Comparison of ENCODE assay signal across 14 cellular contexts in genomic region chr16:69851491-69852240, GRCh38.
DNase-seq lines count a peak whose midpoint lies in the region; ATAC-seq and TF ChIP-seq lines count a peak whose summit lies in the region.
"Had no signal": no experiment of that assay in that cellular context is flagged by ENCODE, and none has a peak within 500 bp of the region (broad histone marks: within the 10 kb centered on the region; RNA-seq: fewer than 3 reads in every experiment).

No MANE protein-coding gene starts in this region.

- no peak overlapping the region for H3K4ac ChIP-seq in IMR-90 (ENCODE audit: low read depth, low read length)

- peak; percentile 61 for DNase-seq in IMR-90
- peak; percentile 14 for DNase-seq in iris pigment epithelial cell (ENCODE audit: low read depth)
- DNase-seq in vagina (ENCODE audit: extremely low spot score in 2 of 2): no peak
- no peak for DNase-seq in midbrain (lab: John Stamatoyannopoulos, UW)
- DNase-seq in mesothelial cell of epicardium (ENCODE audit: low spot score in 2 of 2, unreplicated experiment in 2 of 2): no peak
- no peak for DNase-seq in CD8-positive, alpha-beta memory T cell
- DNase-seq: ACHN, EL, HCEC 1CT, NCI-H1436 treated with DMSO at 0.1 percent for 48 hours, NCI-H345, NCI-H69 had no signal

- no peak overlapping the region for H3K18ac ChIP-seq in IMR-90 (ENCODE audit: low read depth, low read length)

- H2BK15ac ChIP-seq in IMR-90 (ENCODE audit: low read depth, low read length): no peak overlapping the region

- no peak overlapping the region for H2BK20ac ChIP-seq in IMR-90 (ENCODE audit: low read depth, low read length)

- CTCF ChIA-PET in IMR-90 (lab: Yijun Ruan, JAX): no interaction called here
- CTCF ChIA-PET in CD8-positive, alpha-beta memory T cell (lab: Charles Lee): no interaction called here

- no peaks in the 10 kb centered on the region for H3K9me3 ChIP-seq in IMR-90 (ENCODE audit: control insufficient read depth, insufficient read depth, low read length)
- no peaks in the 10 kb centered on the region for H3K9me3 ChIP-seq in vagina
- H3K9me3 ChIP-seq in CD8-positive, alpha-beta memory T cell (ENCODE audit: low read length): no peaks in the 10 kb centered on the region

- H3K36me3 ChIP-seq in IMR-90 (ENCODE audit: control insufficient read depth, insufficient read depth, low read length) (no peaks in the 10 kb centered on the region), vagina (no peaks in the 10 kb centered on the region)
- H3K36me3 ChIP-seq in CD8-positive, alpha-beta memory T cell (ENCODE audit: insufficient read depth, low read length): no peaks in the 10 kb centered on the region

- TF ChIP-seq RAD21 in IMR-90 (IDR thresholded peaks at IDR 0.05; ENCODE audit: low read length): no peak

- no peaks in the 10 kb centered on the region; the same call in 1 of the 2 replicates for H4K20me1 ChIP-seq in IMR-90 (ENCODE audit: insufficient read depth, low read length)

- in situ Hi-C loops in IMR-90 (cut with MboI; ENCODE audit: low sequenced_read_pairs): no loop called here

- H3K27me3 ChIP-seq in IMR-90 (ENCODE audit: control insufficient read depth, insufficient read depth, low read length) (no peaks in the 10 kb centered on the region), vagina (no peaks in the 10 kb centered on the region)
- no peaks in the 10 kb centered on the region for H3K27me3 ChIP-seq in CD8-positive, alpha-beta memory T cell (ENCODE audit: insufficient read depth, low read length, poor library complexity, severe bottlenecking)

- TF ChIP-seq CTCF in IMR-90 (conservative IDR thresholded peaks at IDR 0.05; ENCODE audit: low read depth, low read length) (no peak), vagina (IDR thresholded peaks at IDR 0.05) (no peak), mesothelial cell of epicardium (IDR thresholded peaks at IDR 0.05; ENCODE audit: unreplicated experiment) (no peak)

- H4K5ac ChIP-seq in IMR-90 (ENCODE audit: low read depth, low read length): no peak overlapping the region

- no peak overlapping the region for H3K4me3 Mint-ChIP-seq in mesothelial cell of epicardium
- H3K4me3 Mint-ChIP-seq in CD8-positive, alpha-beta memory T cell: no peak overlapping the region

- H3K9me1 ChIP-seq in IMR-90 (ENCODE audit: insufficient read depth, low read length): peaks cover 15% of the 10 kb centered on the region

- POLR2A ChIA-PET in IMR-90 (lab: Charles Lee; ENCODE audit: unreplicated experiment): no interaction called here
- POLR2A ChIA-PET in CD8-positive, alpha-beta memory T cell (lab: Charles Lee): interaction anchor here (0.7 kb wide), 1 partner anchor 125 kb away, joined by 3 read pairs; the partner anchor contains the start of gene NQO1

- H3K23ac ChIP-seq in IMR-90 (ENCODE audit: low read depth, low read length): peak overlapping the region; percentile 17; the same call in 1 of the 2 replicates

- H3K27me3 Mint-ChIP-seq in mesothelial cell of epicardium (ENCODE audit: low read depth): no peaks in the 10 kb centered on the region
- no peaks in the 10 kb centered on the region for H3K27me3 Mint-ChIP-seq in CD8-positive, alpha-beta memory T cell

- TF ChIP-seq POLR2A in IMR-90 (IDR thresholded peaks at IDR 0.05; ENCODE audit: low read depth, low read length) (no peak), vagina (IDR thresholded peaks at IDR 0.05) (no peak)

- no peak overlapping the region for H3K9ac ChIP-seq in IMR-90 (ENCODE audit: low read depth, low read length)

- intact Hi-C loops in IMR-90 (cut with micrococcal nuclease) (no loop called here), vagina (cut with DNase I) (no loop called here)

- H3K14ac ChIP-seq in IMR-90 (replicated peaks; ENCODE audit: low read depth, low read length): no peak overlapping the region

- H3K79me1 ChIP-seq in IMR-90 (ENCODE audit: low read depth in 1 of 2, low read length in 2 of 2): peaks cover 3 to 33% of the 10 kb centered on the region in 2 experiments; a peak in 2 of 4 replicates

- H4K91ac ChIP-seq in IMR-90 (ENCODE audit: insufficient read depth, low read depth, low read length): no peak overlapping the region

- no TSS peak for BruUV-seq in IMR-90 (replicated peaks; lab: Mats Ljungman, UMichigan)

- peak overlapping the region; percentile 45; the same call in 1 of the 2 replicates for H3K4me2 ChIP-seq in IMR-90 (ENCODE audit: low read depth, low read length)

- no peaks in the 10 kb centered on the region for H3K9me3 Mint-ChIP-seq in mesothelial cell of epicardium
- no peaks in the 10 kb centered on the region for H3K9me3 Mint-ChIP-seq in CD8-positive, alpha-beta memory T cell

- H3K56ac ChIP-seq in IMR-90 (ENCODE audit: extremely low read depth, insufficient read depth, low read length): no peak overlapping the region

- H2BK5ac ChIP-seq in IMR-90 (ENCODE audit: low read depth, low read length, poor library complexity, severe bottlenecking): peak overlapping the region; percentile 43

- dilution Hi-C loops in IMR-90 (cut with HindIII; ENCODE audit: low sequenced_read_pairs, unreplicated experiment): no loop called here

- ATAC-seq in IMR-90 (ENCODE audit: low read depth): no peak

- no peak overlapping the region for H3K27ac Mint-ChIP-seq in mesothelial cell of epicardium
- H3K27ac Mint-ChIP-seq in CD8-positive, alpha-beta memory T cell: peak overlapping the region in 1 of 8 donors; percentile 18

- H3K4me1 ChIP-seq in IMR-90 (ENCODE audit: control insufficient read depth, insufficient read depth, low read length) (peaks cover 7% of the 10 kb centered on the region), vagina (peaks cover 24% of the 10 kb centered on the region)
- no peaks in the 10 kb centered on the region for H3K4me1 ChIP-seq in CD8-positive, alpha-beta memory T cell (ENCODE audit: insufficient read depth, low read length)

- H3K4me3 ChIP-seq in IMR-90 (ENCODE audit: insufficient read depth, low read depth, low read length) (no peak overlapping the region), vagina (no peak overlapping the region)
- no peak overlapping the region for H3K4me3 ChIP-seq in CD8-positive, alpha-beta memory T cell (ENCODE audit: low read length)

- H2BK120ac ChIP-seq in IMR-90 (ENCODE audit: low read depth, low read length): no peak overlapping the region

- 86% methylated on average over 1 of the region's 13 CpGs; no CpG with 5 or more reads in 1 of the 2 experiments for WGBS in IMR-90 (ENCODE audit: extremely low coverage in 2 of 2, insufficient read length in 1 of 2), 2 experiments

- no peak overlapping the region for H2AFZ ChIP-seq in IMR-90 (replicated peaks; ENCODE audit: low read length, poor library complexity)

- H3K4me1 Mint-ChIP-seq in mesothelial cell of epicardium: peaks cover 14% of the 10 kb centered on the region
- peaks cover 7 to 25% (median 10%) of the 10 kb centered on the region in 3 donors for H3K4me1 Mint-ChIP-seq in CD8-positive, alpha-beta memory T cell

- H3K27ac ChIP-seq in IMR-90 (ENCODE audit: insufficient read depth, low read length) (no peak overlapping the region), cingulate gyrus (ENCODE audit: low read depth, low read length) (peak overlapping the region; percentile 79), vagina (peak overlapping the region; percentile 39)
- no peak overlapping the region for H3K27ac ChIP-seq in CD8-positive, alpha-beta memory T cell (ENCODE audit: low read depth, low read length)
- H3K27ac ChIP-seq: RWPE1 had no signal

- peaks cover 5% of the 10 kb centered on the region for H3K36me3 Mint-ChIP-seq in mesothelial cell of epicardium
- H3K36me3 Mint-ChIP-seq in CD8-positive, alpha-beta memory T cell: peaks cover 9 to 58% (median 24%) of the 10 kb centered on the region in 3 donors

- no peak overlapping the region for H2AK9ac ChIP-seq in IMR-90 (replicated peaks; ENCODE audit: low read depth, low read length, poor library complexity)

- no peak overlapping the region for H4K8ac ChIP-seq in IMR-90 (ENCODE audit: low read depth in 2 of 2, low read length in 2 of 2)

- no peak overlapping the region for H2AK5ac ChIP-seq in IMR-90 (ENCODE audit: low read depth, low read length)

TF ChIP-seq in IMR-90, 13 proteins besides CTCF, POLR2A, EP300 and RAD21:
- TF ChIP-seq FOS (IDR thresholded peaks at IDR 0.05; ENCODE audit: low read depth, low read length): no peak
- no peak for TF ChIP-seq RFX5 (IDR thresholded peaks at IDR 0.05; ENCODE audit: low read depth, low read length)
- TF ChIP-seq, protein P1, sequence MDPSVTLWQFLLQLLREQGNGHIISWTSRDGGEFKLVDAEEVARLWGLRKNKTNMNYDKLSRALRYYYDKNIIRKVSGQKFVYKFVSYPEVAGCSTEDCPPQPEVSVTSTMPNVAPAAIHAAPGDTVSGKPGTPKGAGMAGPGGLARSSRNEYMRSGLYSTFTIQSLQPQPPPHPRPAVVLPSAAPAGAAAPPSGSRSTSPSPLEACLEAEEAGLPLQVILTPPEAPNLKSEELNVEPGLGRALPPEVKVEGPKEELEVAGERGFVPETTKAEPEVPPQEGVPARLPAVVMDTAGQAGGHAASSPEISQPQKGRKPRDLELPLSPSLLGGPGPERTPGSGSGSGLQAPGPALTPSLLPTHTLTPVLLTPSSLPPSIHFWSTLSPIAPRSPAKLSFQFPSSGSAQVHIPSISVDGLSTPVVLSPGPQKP (IDR thresholded peaks at IDR 0.05; ENCODE audit: borderline replicate concordance, low read depth, low read length): no peak
- no peak for TF ChIP-seq MXI1 (IDR thresholded peaks at IDR 0.05; ENCODE audit: borderline replicate concordance, low read depth, low read length)
- no peak for TF ChIP-seq CHD1 (IDR thresholded peaks at IDR 0.05; ENCODE audit: low read depth, low read length)
- TF ChIP-seq MAZ (IDR thresholded peaks at IDR 0.05; ENCODE audit: borderline replicate concordance, low read depth, low read length): no peak

Comparison
In these comparisons a context has a peak if more than half of its experiments do, and no peak if none do; other contexts are left out.
1. DNase-seq: peak in IMR-90 (single experiment) and iris pigment epithelial cell (single experiment); none in vagina (0 of 2), midbrain (single experiment), mesothelial cell of epicardium (0 of 2) and CD8-positive, alpha-beta memory T cell (0 of 5).
2. H3K27ac ChIP-seq: peak in cingulate gyrus (single experiment) and vagina (single experiment); none in IMR-90 (single experiment) and CD8-positive, alpha-beta memory T cell (single experiment).